In genomic region chr7:95089414-95089813, GRCh38 we compare ENCODE assay signal across 24 cellular contexts.
"Had no signal": no experiment of that assay in that cellular context is flagged by ENCODE, and none has a peak within 500 bp of the region (broad histone marks: within the 10 kb centered on the region; RNA-seq: fewer than 3 reads in every experiment).

No MANE protein-coding gene starts in this region.

- H3K9me3 Mint-ChIP-seq: activated CD8-positive, alpha-beta T cell treated with anti-CD3 and anti-CD28 coated beads for 36 hours; activated T-cell treated with anti-CD3 and anti-CD28 coated beads, Interleukin-2, amount 50 U/mL, for 4 hours; activated T-helper 17 cell treated with anti-CD3 and anti-CD28 coated beads, Interleukin-2, amount 50 U/mL, for 72 hours had no signal

- H3K4me3 ChIP-seq: colonic mucosa, esophagus squamous epithelium, gastroesophageal sphincter had no signal

- H3K9me3 ChIP-seq: colonic mucosa, esophagus squamous epithelium, gastroesophageal sphincter had no signal

- H3K4me3 Mint-ChIP-seq: activated CD8-positive, alpha-beta T cell treated with anti-CD3 and anti-CD28 coated beads for 36 hours; activated naive CD8-positive, alpha-beta T cell; activated T-cell treated with anti-CD3 and anti-CD28 coated beads, Interleukin-2, amount 50 U/mL, for 4 hours; activated T-helper 17 cell treated with anti-CD3 and anti-CD28 coated beads, Interleukin-2, amount 50 U/mL, for 72 hours had no signal

- H3K36me3 ChIP-seq: brain microvascular endothelial cell, colonic mucosa, esophagus squamous epithelium, gastroesophageal sphincter had no signal

- H3K27me3 ChIP-seq: brain microvascular endothelial cell, colonic mucosa, esophagus squamous epithelium, gastroesophageal sphincter had no signal

- ATAC-seq: activated CD8-positive, alpha-beta T cell treated with anti-CD3 and anti-CD28 coated beads for 36 hours; activated T-cell treated with anti-CD3 and anti-CD28 coated beads, Interleukin-2, amount 50 U/mL, for 4 hours; activated T-helper 17 cell treated with anti-CD3 and anti-CD28 coated beads, Interleukin-2, amount 50 U/mL, for 72 hours; gastroesophageal sphincter had no signal

- H3K27me3 Mint-ChIP-seq: activated naive CD8-positive, alpha-beta T cell; activated T-helper 17 cell treated with anti-CD3 and anti-CD28 coated beads, Interleukin-2, amount 50 U/mL, for 72 hours had no signal

- DNase-seq: activated CD4-positive, alpha-beta T cell treated with anti-CD3 and anti-CD28 coated beads for 1 hour; activated CD4-positive, alpha-beta T cell treated with anti-CD3 and anti-CD28 coated beads for 4 hours; activated CD4-positive, alpha-beta T cell treated with anti-CD3 and anti-CD28 coated beads, Interleukin-2, amount 50 U/mL, for 1 hour; activated CD4-positive, alpha-beta T cell treated with anti-CD3 and anti-CD28 coated beads, Interleukin-2, amount 50 U/mL, for 48 hours; activated CD8-positive, alpha-beta memory T cell treated with anti-CD3 and anti-CD28 coated beads for 24 hours; activated CD8-positive, alpha-beta T cell treated with anti-CD3 and anti-CD28 coated beads for 36 hours; activated effector memory CD4-positive, alpha-beta T cell treated with Interleukin-2 at 50 U/mL for 16 hours; activated gamma-delta T cell treated with Interleukin-2 at 50 U/mL for 16 hours; activated naive CD4-positive, alpha-beta T cell treated with anti-CD3 and anti-CD28 coated beads, Interleukin-2, amount 50 U/mL, for 16 hours; activated naive CD4-positive, alpha-beta T cell treated with Interleukin-2 at 50 U/mL for 16 hours; activated T-cell treated with anti-CD3 and anti-CD28 coated beads, Interleukin-2, amount 50 U/mL, for 4 hours; amniotic stem cell; anterior cingulate cortex; brain microvascular endothelial cell; central memory CD4-positive, alpha-beta T cell; cerebellar nuclear complex; colonic mucosa; effector CD8-positive, alpha-beta T cell; esophagus squamous epithelium; foreskin melanocyte; T-helper 2 cell had no signal

- H3K36me3 Mint-ChIP-seq: activated naive CD8-positive, alpha-beta T cell had no signal

- H3K27ac Mint-ChIP-seq: activated CD8-positive, alpha-beta T cell treated with anti-CD3 and anti-CD28 coated beads for 36 hours; activated naive CD8-positive, alpha-beta T cell; activated T-helper 17 cell treated with anti-CD3 and anti-CD28 coated beads, Interleukin-2, amount 50 U/mL, for 72 hours had no signal

- H3K27ac ChIP-seq: brain microvascular endothelial cell, colonic mucosa, esophagus squamous epithelium, gastroesophageal sphincter had no signal

- H3K4me1 ChIP-seq: colonic mucosa, esophagus squamous epithelium had no signal

- H3K4me1 Mint-ChIP-seq: activated T-helper 17 cell treated with anti-CD3 and anti-CD28 coated beads, Interleukin-2, amount 50 U/mL, for 72 hours had no signal
